ENCODE assay signal across 11 cellular contexts in genomic region chr2:101388232-101388631, GRCh38. TPM values are rescaled to one million over a fixed set of nuclear protein-coding genes. Genes with fewer than 3 reads are reported as not detected.
DNase-seq lines count a peak whose midpoint lies in the region; ATAC-seq, FAIRE-seq and TF ChIP-seq lines count a peak whose summit lies in the region.
"Had no signal": no experiment of that assay in that cellular context is flagged by ENCODE, and none has a peak within 500 bp of the region (broad histone marks: within the 10 kb centered on the region; RNA-seq: fewer than 3 reads in every experiment).

No MANE protein-coding gene starts in this region.

- H3K4me3 ChIP-seq in MG63 (no peak overlapping the region), cardiac fibroblast (replicated peaks in 1 of 2; ENCODE audit: low read depth in 2 of 2, low read length in 2 of 2) (no peak overlapping the region), small intestine (ENCODE audit: low read depth in 1 of 2, low read length in 2 of 2) (no peak overlapping the region)
- H3K4me3 ChIP-seq: ovary had no signal

- peak overlapping the region in 6 of 8 donors; percentile 58 to 77 (median 68) for H3K4me3 Mint-ChIP-seq in naive B cell

- ATAC-seq in naive B cell (ENCODE audit: low read depth in 2 of 2) (no peak), HG03469 (IDR thresholded peaks at IDR 0.05; ENCODE audit: unreplicated experiment) (no peak)

- H3K36me3 ChIP-seq in MG63 = no peaks in the 10 kb centered on the region
- H3K36me3 ChIP-seq in small intestine (ENCODE audit: control insufficient read depth in 2 of 2, insufficient read depth in 2 of 2, low read length in 2 of 2) = no peaks in the 10 kb centered on the region
- H3K36me3 ChIP-seq: ovary, SJSA1 had no signal

- WGBS in small intestine, 3 donors = 31 to 51% (median 35%) methylated on average over 4 of the region's 4 CpGs

- H3K27me3 ChIP-seq in MG63 = peaks cover 23% of the 10 kb centered on the region
- peaks cover 9 to 21% of the 10 kb centered on the region in 2 donors for H3K27me3 ChIP-seq in small intestine (ENCODE audit: control insufficient read depth in 2 of 2, insufficient read depth in 2 of 2, low read length in 2 of 2)
- H3K27me3 ChIP-seq: ovary had no signal

- H3K27me3 Mint-ChIP-seq in naive B cell = peaks cover 61 to 78% (median 70%) of the 10 kb centered on the region in 3 donors

- H3K4me1 ChIP-seq in small intestine (ENCODE audit: control insufficient read depth in 2 of 2, insufficient read depth in 1 of 2, low read depth in 1 of 2, low read length in 1 of 2) = no peaks in the 10 kb centered on the region

- peak; percentile 81 for DNase-seq in Caki2 (ENCODE audit: low read depth)
- DNase-seq in MG63 = peak; percentile 23
- peak; percentile 25 to 83 for DNase-seq in cardiac fibroblast (ENCODE audit: low read depth in 2 of 2)
- DNase-seq in naive B cell = no peak
- DNase-seq in small intestine = no peak
- DNase-seq in NCI-H187 treated with DMSO at 0.1 percent for 48 hours (lab: John Stamatoyannopoulos, UW) = no peak
- DNase-seq in activated CD4-positive, alpha-beta T cell treated with anti-CD3 and anti-CD28 coated beads, Interleukin-2, amount 50 U/mL, for 48 hours = no peak
- DNase-seq: GF-D8, ovary had no signal

- FAIRE-seq in small intestine (lab: Jason Lieb, UNC) = no peak

- H3K4me1 Mint-ChIP-seq in naive B cell = peaks cover 4 to 16% (median 6%) of the 10 kb centered on the region in 3 donors

- in situ Hi-C loops in Caki2 (cut with HindIII; ENCODE audit: low pct_unique_long_range_greater_than_20kb, low sequenced_read_pairs) = no loop called here

- H3K27ac Mint-ChIP-seq in naive B cell = no peak overlapping the region

- H3K36me3 Mint-ChIP-seq in naive B cell = peaks cover 0 to 6% of the 10 kb centered on the region in 2 donors

- no peak for TF ChIP-seq CTCF in cardiac fibroblast (IDR thresholded peaks at IDR 0.05; ENCODE audit: low read depth, low read length)

- H3K9me3 Mint-ChIP-seq in naive B cell = peaks cover 0 to 2% (median 0%) of the 10 kb centered on the region in 7 donors

- H3K27ac ChIP-seq in small intestine (ENCODE audit: low read depth in 1 of 2, low read length in 1 of 2) = no peak overlapping the region
- H3K27ac ChIP-seq: ovary, SJSA1 had no signal

- no peaks in the 10 kb centered on the region; the same call in 1 of the 2 replicates for H3K9me3 ChIP-seq in MG63
- H3K9me3 ChIP-seq in small intestine (ENCODE audit: control insufficient read depth, low read depth) = no peaks in the 10 kb centered on the region
- H3K9me3 ChIP-seq: ovary, SJSA1 had no signal

RNA-seq across cellular contexts. Expression of gene CREG2, which starts 0.9 kb away (rescaled TPM):
- total RNA-seq in Caki2 (2014; rRNA removed; shearing (Covaris generic); ENCODE audit: low replicate concordance) = 3.7 and 5.2 TPM in 2 replicates
- total RNA-seq in MG63 (2014; rRNA removed; shearing (Covaris generic); ENCODE audit: low replicate concordance) = not detected in 2 replicates
- not detected for polyA plus RNA-seq in naive B cell (ENCODE audit: low read depth in 6 of 6)
- polyA plus RNA-seq in small intestine = under 1 TPM in 2 of 3 donors, not detected in 1; under 0.01 to 0.24 TPM
- total RNA-seq: SJSA1 had no signal

Comparison
In these comparisons a context has a peak if more than half of its experiments do, and no peak if none do; other contexts are left out.
1. DNase-seq: peak in Caki2 (single experiment), MG63 (single experiment) and cardiac fibroblast (2 of 2); none in naive B cell (single experiment), small intestine (single experiment), NCI-H187 treated with DMSO at 0.1 percent for 48 hours (single experiment) and activated CD4-positive, alpha-beta T cell treated with anti-CD3 and anti-CD28 coated beads, Interleukin-2, amount 50 U/mL, for 48 hours (0 of 2).